Comparison of ENCODE assay signal across 8 cellular contexts in genomic region chr4:184824776-184825393, GRCh38. TPM values are rescaled to one million over a fixed set of nuclear protein-coding genes. Genes with fewer than 3 reads are reported as not detected.
A peak's percentile ranks its signal among the peaks of the same experiment; 100 is the strongest.
DNase-seq lines count a peak whose midpoint lies in the region; ATAC-seq and TF ChIP-seq lines count a peak whose summit lies in the region.

No MANE protein-coding gene starts in this region.

- peak overlapping the region; percentile 98 for H3K4me2 ChIP-seq in neuronal stem cell (ENCODE audit: insufficient read depth, low read length, poor library complexity, severe bottlenecking)

- H3K4ac ChIP-seq in neuronal stem cell (ENCODE audit: low read length), result no peak overlapping the region

- peaks cover 22 to 72% (median 61%) of the 10 kb centered on the region in 3 experiments for H3K27me3 ChIP-seq in neuronal stem cell (ENCODE audit: control insufficient read depth in 3 of 3, insufficient read depth in 3 of 3, low read depth in 1 of 3, low read length in 3 of 3)

- no peak overlapping the region for H3K23ac ChIP-seq in neuronal stem cell (ENCODE audit: low read depth, low read length, poor library complexity)

- no peak overlapping the region for H2BK120ac ChIP-seq in neuronal stem cell (ENCODE audit: low read depth, low read length)

- no peak overlapping the region for H4K8ac ChIP-seq in neuronal stem cell (ENCODE audit: low read depth, low read length)

- H3K4me3 Mint-ChIP-seq in activated T-cell treated with anti-CD3 and anti-CD28 coated beads, Interleukin-2, amount 50 U/mL, for 24 hours, result peak overlapping the region; percentile 84
- peak overlapping the region; percentile 90 for H3K4me3 Mint-ChIP-seq in T-helper 2 cell treated with Interferon-gamma antibody and Interleukin-4, amounts not matched to agents 5 μg/mL and 100 μg/mL, for 36 hours
- peak overlapping the region; percentile 90 for H3K4me3 Mint-ChIP-seq in endothelial cell (ENCODE audit: unreplicated experiment)

- peaks cover 44% of the 10 kb centered on the region for H3K4me1 Mint-ChIP-seq in activated T-cell treated with anti-CD3 and anti-CD28 coated beads, Interleukin-2, amount 50 U/mL, for 24 hours (ENCODE audit: low read depth)
- H3K4me1 Mint-ChIP-seq in T-helper 2 cell treated with Interferon-gamma antibody and Interleukin-4, amounts not matched to agents 5 μg/mL and 100 μg/mL, for 36 hours (ENCODE audit: low read depth), result peaks cover 36% of the 10 kb centered on the region
- no peaks in the 10 kb centered on the region for H3K4me1 Mint-ChIP-seq in endothelial cell (ENCODE audit: unreplicated experiment)

- peaks cover 3 to 6% of the 10 kb centered on the region in 2 donors for H3K9me3 ChIP-seq in neuronal stem cell (replicated peaks in 1 of 2; ENCODE audit: control insufficient read depth in 2 of 2, insufficient read depth in 1 of 2, low read depth in 1 of 2, low read length in 2 of 2)

- H3K79me1 ChIP-seq in neuronal stem cell (ENCODE audit: low read depth, low read length), result no peaks in the 10 kb centered on the region

- ATAC-seq in HG03064 (IDR thresholded peaks at IDR 0.05; ENCODE audit: low read depth, unreplicated experiment), result peak; percentile 7

- TF ChIP-seq CTCF in endothelial cell (IDR thresholded peaks at IDR 0.05; ENCODE audit: unreplicated experiment), result no peak

- peak; percentile 61 for DNase-seq in activated T-cell treated with anti-CD3 and anti-CD28 coated beads, Interleukin-2, amount 50 U/mL, for 24 hours
- DNase-seq in activated T-cell treated with anti-CD3 and anti-CD28 coated beads for 4 hours (no peak), endothelial cell (ENCODE audit: low spot score) (no peak), neuronal stem cell (ENCODE audit: low spot score) (no peak), hippocampal formation (lab: John Stamatoyannopoulos, UW) (no peak), amniotic stem cell (lab: John Stamatoyannopoulos, UW) (no peak)
- no peak for DNase-seq in T-helper 2 cell treated with Interferon-gamma antibody and Interleukin-4, amounts not matched to agents 5 μg/mL and 100 μg/mL, for 36 hours (ENCODE audit: low spot score)

- no peak overlapping the region for H2BK15ac ChIP-seq in neuronal stem cell (ENCODE audit: low read length)

- no peak overlapping the region for H3K9ac ChIP-seq in neuronal stem cell (ENCODE audit: low read depth, low read length, poor library complexity)

- H2BK5ac ChIP-seq in neuronal stem cell (ENCODE audit: low read length), result no peak overlapping the region

- H3K36me3 Mint-ChIP-seq in activated T-cell treated with anti-CD3 and anti-CD28 coated beads, Interleukin-2, amount 50 U/mL, for 24 hours (ENCODE audit: low read depth), result peaks cover 6% of the 10 kb centered on the region
- H3K36me3 Mint-ChIP-seq in T-helper 2 cell treated with Interferon-gamma antibody and Interleukin-4, amounts not matched to agents 5 μg/mL and 100 μg/mL, for 36 hours (ENCODE audit: low read depth), result no peaks in the 10 kb centered on the region
- no peaks in the 10 kb centered on the region for H3K36me3 Mint-ChIP-seq in endothelial cell (ENCODE audit: low read depth, unreplicated experiment)

- H3K27ac Mint-ChIP-seq in activated T-cell treated with anti-CD3 and anti-CD28 coated beads, Interleukin-2, amount 50 U/mL, for 24 hours, result peak overlapping the region; percentile 84
- H3K27ac Mint-ChIP-seq in T-helper 2 cell treated with Interferon-gamma antibody and Interleukin-4, amounts not matched to agents 5 μg/mL and 100 μg/mL, for 36 hours, result peak overlapping the region; percentile 82
- H3K27ac Mint-ChIP-seq in endothelial cell (ENCODE audit: unreplicated experiment), result no peak overlapping the region

- peaks cover 4 to 5% of the 10 kb centered on the region in 2 donors for H3K4me1 ChIP-seq in neuronal stem cell (ENCODE audit: control insufficient read depth in 2 of 2, insufficient read depth in 1 of 2, low read depth in 1 of 2, low read length in 2 of 2)

- no peak overlapping the region for H2AK5ac ChIP-seq in neuronal stem cell (ENCODE audit: low read depth, low read length)

- no peaks in the 10 kb centered on the region for H3K36me3 ChIP-seq in neuronal stem cell (replicated peaks in 1 of 2; ENCODE audit: control insufficient read depth in 2 of 2, insufficient read depth in 2 of 2, low read length in 2 of 2)

- H2AFZ ChIP-seq in neuronal stem cell (ENCODE audit: low read length), result peak overlapping the region; percentile 98

- peak overlapping the region; percentile 25 for H3K18ac ChIP-seq in neuronal stem cell (ENCODE audit: low read length)

- peaks cover 6% of the 10 kb centered on the region for H3K27me3 Mint-ChIP-seq in activated T-cell treated with anti-CD3 and anti-CD28 coated beads, Interleukin-2, amount 50 U/mL, for 24 hours
- H3K27me3 Mint-ChIP-seq in T-helper 2 cell treated with Interferon-gamma antibody and Interleukin-4, amounts not matched to agents 5 μg/mL and 100 μg/mL, for 36 hours (ENCODE audit: low read depth), result peaks cover 4% of the 10 kb centered on the region
- peaks cover 19% of the 10 kb centered on the region for H3K27me3 Mint-ChIP-seq in endothelial cell (ENCODE audit: unreplicated experiment)

- no peak overlapping the region for H3K27ac ChIP-seq in neuronal stem cell (replicated peaks; ENCODE audit: low read length)

- H3K4me3 ChIP-seq in neuronal stem cell (ENCODE audit: low read length in 2 of 2), result peak overlapping the region; percentile 50 to 79

- no CpG with 5 or more reads among the region's 18 CpGs for WGBS in neuronal stem cell (ENCODE audit: extremely low coverage in 2 of 2, insufficient read length in 2 of 2, insufficient replicate concordance in 1 of 2), 2 donors

- no peak overlapping the region for H2BK12ac ChIP-seq in neuronal stem cell (ENCODE audit: low read length)

- no peaks in the 10 kb centered on the region for H3K9me3 Mint-ChIP-seq in activated T-cell treated with anti-CD3 and anti-CD28 coated beads, Interleukin-2, amount 50 U/mL, for 24 hours
- H3K9me3 Mint-ChIP-seq in T-helper 2 cell treated with Interferon-gamma antibody and Interleukin-4, amounts not matched to agents 5 μg/mL and 100 μg/mL, for 36 hours, result no peaks in the 10 kb centered on the region
- H3K9me3 Mint-ChIP-seq in endothelial cell (ENCODE audit: unreplicated experiment), result no peaks in the 10 kb centered on the region

- peak overlapping the region; percentile 66 for H3K14ac ChIP-seq in neuronal stem cell (ENCODE audit: low read length)

- no peak overlapping the region for H4K91ac ChIP-seq in neuronal stem cell (ENCODE audit: low read depth, low read length, poor library complexity)

RNA-seq across cellular contexts. Expression of gene ACSL1, which starts 0.9 kb away (rescaled TPM):
- 4.3 TPM for total RNA-seq in endothelial cell (ENCODE audit: unreplicated experiment)
- polyA plus RNA-seq in neuronal stem cell (2013, experiment 1 of 2), result 0.25 TPM
- polyA plus RNA-seq in neuronal stem cell (2013, experiment 2 of 2), result 0.26 TPM
